25 cellular contexts compared by ENCODE assay signal in the genomic region with DNA sequence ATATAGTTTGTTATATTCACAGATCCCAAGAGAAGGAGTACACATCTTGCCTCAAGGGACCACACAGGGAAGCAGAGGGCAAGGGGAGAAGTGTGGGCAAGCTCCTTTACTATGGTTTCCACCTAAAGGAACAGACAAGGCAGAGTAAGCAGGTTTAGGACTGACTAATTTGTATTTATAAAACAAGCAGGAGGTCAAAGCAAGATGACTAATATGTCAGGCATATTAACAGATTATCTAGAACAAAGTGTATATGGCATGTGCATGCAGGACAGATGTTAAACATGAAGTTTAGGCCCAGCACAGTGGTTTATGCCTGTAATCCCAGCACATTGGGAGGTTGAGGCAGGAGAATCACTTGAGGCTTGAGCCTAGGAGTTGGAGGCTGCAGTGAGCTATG. TPM values are rescaled to one million over a fixed set of nuclear protein-coding genes. Genes with fewer than 3 reads are reported as not detected.
"Had no signal": no experiment of that assay in that cellular context is flagged by ENCODE, and none has a peak within 500 bp of the region (broad histone marks: within the 10 kb centered on the region; RNA-seq: fewer than 3 reads in every experiment).

No MANE protein-coding gene starts in this region.

- H3K4me3 ChIP-seq: breast epithelium, coronary artery, left ventricle myocardium inferior, ovary, prostate gland, right atrium auricular region, tibial artery had no signal

- H3K9me3 ChIP-seq: breast epithelium, left ventricle myocardium inferior, ovary, prostate gland, right atrium auricular region, tibial artery had no signal

- DNase-seq: activated CD4-positive, alpha-beta T cell treated with anti-CD3 and anti-CD28 coated beads for 1 hour; activated CD8-positive, alpha-beta memory T cell treated with anti-CD3 and anti-CD28 coated beads, Interleukin-2, amount 50 U/mL, for 48 hours; activated naive CD4-positive, alpha-beta T cell treated with Interleukin-2 at 50 U/mL for 16 hours; activated naive CD8-positive, alpha-beta T cell treated with anti-CD3 and anti-CD28 coated beads for 36 hours; activated T-cell treated with anti-CD3 and anti-CD28 coated beads, Interleukin-2, amount 50 U/mL, for 4 hours; endodermal cell; foreskin melanocyte; immature natural killer cell; kidney glomerular epithelial cell; left ventricle myocardium inferior; midbrain; natural killer cell; ovary; stimulated activated CD4-positive, alpha-beta T cell treated with anti-CD3 and anti-CD28 coated beads, Interleukin-12 subunit alpha, Interleukin-12 subunit beta, amount 100 ng/mL, for 4 hours; stimulated activated CD4-positive, alpha-beta T cell treated with anti-CD3 and anti-CD28 coated beads, Interleukin-4, amount 100 ng/mL, for 4 hours; substantia nigra; T-helper 9 cell; tibial artery had no signal

- H3K36me3 ChIP-seq: breast epithelium, left ventricle myocardium inferior, ovary, prostate gland, right atrium auricular region, tibial artery had no signal

- H3K27ac ChIP-seq: breast epithelium, coronary artery, epithelial cell of prostate, left ventricle myocardium inferior, ovary, prostate gland, right atrium auricular region, tibial artery had no signal

- H3K27me3 ChIP-seq: ovary had no signal

- ATAC-seq: activated T-cell treated with anti-CD3 and anti-CD28 coated beads, Interleukin-2, amount 50 U/mL, for 4 hours; natural killer cell had no signal

RNA-seq across cellular contexts. Expression of a gene that starts 3.7 kb away (rescaled TPM):
- total RNA-seq: lung microvascular endothelial cell; natural killer cell; T-helper 1 cell treated with Interleukin-12 subunit alpha and Interleukin-12 subunit beta and Interleukin-4 antibody, amounts not matched to agents 30 ng/mL and 1 ng/mL, for 36 hours had no signal
- polyA plus RNA-seq: immature natural killer cell had no signal
